8 cellular contexts compared by ENCODE assay signal in genomic region chr1:228964178-228964819, GRCh38.
DNase-seq lines count a peak whose midpoint lies in the region; FAIRE-seq and TF ChIP-seq lines count a peak whose summit lies in the region.

No MANE protein-coding gene starts in this region.

- H3K27ac ChIP-seq in layer of hippocampus (ENCODE audit: low read depth, low read length) (peak overlapping the region; percentile 8), thyroid gland (peak overlapping the region; percentile 67 to 88 (median 75))

- 40 to 52% methylated on average over 5 of the region's 5 CpGs for WGBS in thyroid gland, 2 donors

- H3K27me3 Mint-ChIP-seq in T-helper 2 cell treated with Interferon-gamma antibody and Interleukin-4, amounts not matched to agents 5 μg/mL and 100 μg/mL, for 36 hours (ENCODE audit: low read depth): peaks cover 4% of the 10 kb centered on the region

- H3K9me3 ChIP-seq in thyroid gland: no peaks in the 10 kb centered on the region

- TF ChIP-seq POLR2A in thyroid gland (IDR thresholded peaks at IDR 0.05) (peak in 1 of 2 donors; percentile 14), GM12891 (IDR thresholded peaks at IDR 0.05; ENCODE audit: low read depth, low read length) (no peak)

- no peak for FAIRE-seq in GM12891 (lab: Jason Lieb, UNC)

- no peaks in the 10 kb centered on the region for H3K36me3 ChIP-seq in thyroid gland

- H3K4me1 Mint-ChIP-seq in T-helper 2 cell treated with Interferon-gamma antibody and Interleukin-4, amounts not matched to agents 5 μg/mL and 100 μg/mL, for 36 hours (ENCODE audit: low read depth): no peaks in the 10 kb centered on the region

- H3K36me3 Mint-ChIP-seq in T-helper 2 cell treated with Interferon-gamma antibody and Interleukin-4, amounts not matched to agents 5 μg/mL and 100 μg/mL, for 36 hours (ENCODE audit: low read depth): no peaks in the 10 kb centered on the region

- H3K4me3 ChIP-seq in HFF-Myc (replicated peaks; ENCODE audit: low read depth, low read length) (no peak overlapping the region), cardiac fibroblast (replicated peaks in 1 of 2; ENCODE audit: low read depth in 2 of 2, low read length in 2 of 2) (no peak overlapping the region), thyroid gland (replicated peaks in 1 of 3) (no peak overlapping the region)

- H3K9me3 Mint-ChIP-seq in T-helper 2 cell treated with Interferon-gamma antibody and Interleukin-4, amounts not matched to agents 5 μg/mL and 100 μg/mL, for 36 hours: no peaks in the 10 kb centered on the region

- H3K4me1 ChIP-seq in thyroid gland: peaks cover 6 to 15% of the 10 kb centered on the region in 2 donors

- H3K27me3 ChIP-seq in layer of hippocampus (ENCODE audit: control insufficient read depth, insufficient read depth, low read length) (no peaks in the 10 kb centered on the region), thyroid gland (no peaks in the 10 kb centered on the region)

- intact Hi-C loops in thyroid gland (cut with DNase I): no loop called here

- DNase-seq in HFF-Myc (ENCODE audit: extremely low read depth, low read depth) (peak; percentile 44), cardiac fibroblast (ENCODE audit: low read depth in 2 of 2) (peak; percentile 71 to 92), thyroid gland (peak; percentile 52 to 59), GM12891 (ENCODE audit: insufficient read length, low spot score) (no peak)
- no peak for DNase-seq in effector CD8-positive, alpha-beta T cell (lab: John Stamatoyannopoulos, UW)
- no peak for DNase-seq in T-helper 2 cell treated with Interferon-gamma antibody and Interleukin-4, amounts not matched to agents 5 μg/mL and 100 μg/mL, for 36 hours (ENCODE audit: low spot score)
- DNase-seq in stimulated activated CD8-positive, alpha-beta memory T cell treated with anti-CD3 and anti-CD28 coated beads, Interleukin-4, amount 100 ng/mL, for 48 hours: no peak

- TF ChIP-seq CTCF in HFF-Myc (IDR thresholded peaks at IDR 0.05; ENCODE audit: low read depth, low read length, missing control alignments) (no peak), cardiac fibroblast (IDR thresholded peaks at IDR 0.05; ENCODE audit: low read depth, low read length) (no peak), thyroid gland (IDR thresholded peaks at IDR 0.05) (no peak)

- no peak overlapping the region for H3K4me3 Mint-ChIP-seq in T-helper 2 cell treated with Interferon-gamma antibody and Interleukin-4, amounts not matched to agents 5 μg/mL and 100 μg/mL, for 36 hours

- no peak overlapping the region for H3K27ac Mint-ChIP-seq in T-helper 2 cell treated with Interferon-gamma antibody and Interleukin-4, amounts not matched to agents 5 μg/mL and 100 μg/mL, for 36 hours

TF ChIP-seq in GM12891, 5 proteins besides CTCF, POLR2A, EP300 and RAD21:
- no peak for TF ChIP-seq TAF1 (IDR thresholded peaks at IDR 0.05; ENCODE audit: low read depth, low read length)
- no peak for TF ChIP-seq SPI1 (IDR thresholded peaks at IDR 0.05; ENCODE audit: low read depth, low read length)

Comparison
In these comparisons a context has a peak if more than half of its experiments do, and no peak if none do; other contexts are left out.
1. DNase-seq: peak in HFF-Myc (single experiment), cardiac fibroblast (2 of 2) and thyroid gland (2 of 2); none in GM12891 (single experiment), effector CD8-positive, alpha-beta T cell (single experiment), T-helper 2 cell treated with Interferon-gamma antibody and Interleukin-4, amounts not matched to agents 5 μg/mL and 100 μg/mL, for 36 hours (single experiment) and stimulated activated CD8-positive, alpha-beta memory T cell treated with anti-CD3 and anti-CD28 coated beads, Interleukin-4, amount 100 ng/mL, for 48 hours (single experiment).